Comparison of ENCODE assay signal across 8 cellular contexts in genomic region chr17:2337811-2338657, GRCh38. TPM values are rescaled to one million over a fixed set of nuclear protein-coding genes. Genes with fewer than 3 reads are reported as not detected.
DNase-seq lines count a peak whose midpoint lies in the region; ATAC-seq and TF ChIP-seq lines count a peak whose summit lies in the region.

No MANE protein-coding gene starts in this region.

- H3K27me3 Mint-ChIP-seq in Calu3 (ENCODE audit: unreplicated experiment) (no peaks in the 10 kb centered on the region), type B pancreatic cell (no peaks in the 10 kb centered on the region)
- no peaks in the 10 kb centered on the region for H3K27me3 Mint-ChIP-seq in activated naive CD4-positive, alpha-beta T cell treated with anti-CD3 and anti-CD28 coated beads for 36 hours (ENCODE audit: low read depth)

- TF ChIP-seq CTCF in Calu3 (IDR thresholded peaks at IDR 0.05; ENCODE audit: unreplicated experiment) (no peak), HCT116 (IDR thresholded peaks at IDR 0.05 in 2 of 3, conservative IDR thresholded peaks at IDR 0.05 in 1 of 3; ENCODE audit: borderline replicate concordance in 1 of 3, insufficient read depth in 1 of 3, low read depth in 2 of 3, low read length in 2 of 3) (no peak), Panc1 (IDR thresholded peaks at IDR 0.05) (no peak), gastroesophageal sphincter (IDR thresholded peaks at IDR 0.05) (peak in 1 of 4 experiments; percentile 19), neutrophil (IDR thresholded peaks at IDR 0.05) (peak; percentile 34), type B pancreatic cell (conservative IDR thresholded peaks at IDR 0.05) (peak; percentile 28)

- H3K4me3 ChIP-seq in HCT116 (replicated peaks in 1 of 2; ENCODE audit: low read depth in 1 of 2, low read length in 2 of 2) (peak overlapping the region; percentile 82 to 99), Panc1 (ENCODE audit: low read depth in 2 of 2, low read length in 2 of 2) (peak overlapping the region; percentile 69 to 99), gastroesophageal sphincter (peak overlapping the region; percentile 75 to 98), neutrophil (ENCODE audit: low read depth in 1 of 2, low read length in 1 of 2) (peak overlapping the region; percentile 84 to 94)

- H3K4me3 Mint-ChIP-seq in Calu3 (ENCODE audit: low read depth, unreplicated experiment): peak overlapping the region; percentile 99
- peak overlapping the region; percentile 66 for H3K4me3 Mint-ChIP-seq in activated naive CD4-positive, alpha-beta T cell treated with anti-CD3 and anti-CD28 coated beads for 36 hours
- H3K4me3 Mint-ChIP-seq in type B pancreatic cell: peak overlapping the region; percentile 90

- no peaks in the 10 kb centered on the region for H3K9me2 ChIP-seq in HCT116 (ENCODE audit: insufficient read depth)

- peaks cover 2 to 31% of the 10 kb centered on the region in 2 experiments; a peak in 3 of 4 replicates for H3K4me1 ChIP-seq in HCT116 (ENCODE audit: control insufficient read depth in 1 of 2, insufficient read depth in 2 of 2, low read length in 2 of 2)
- peaks cover 16% of the 10 kb centered on the region for H3K4me1 ChIP-seq in Panc1 (ENCODE audit: control insufficient read depth, insufficient read depth, low read length)
- peaks cover 0 to 40% (median 5%) of the 10 kb centered on the region in 3 donors for H3K4me1 ChIP-seq in gastroesophageal sphincter
- H3K4me1 ChIP-seq in neutrophil (ENCODE audit: control insufficient read depth in 1 of 2, insufficient read depth in 1 of 2, low read depth in 1 of 2, low read length in 1 of 2): peaks cover 19 to 21% of the 10 kb centered on the region in 2 experiments

- in situ Hi-C loops in Panc1 (cut with HindIII; ENCODE audit: low pct_unique_long_range_greater_than_20kb, low sequenced_read_pairs): no loop called here

- CTCF ChIA-PET in Calu3 (lab: Charles Lee) (interaction anchor here (0.6 to 1.5 kb wide), 2 partner anchors 15 to 22 kb away, joined by 3 to 10 read pairs; no protein-coding TSS in a partner anchor), HCT116 (lab: Charles Lee) (interaction anchor here (0.7 to 1.5 kb wide), 4 partner anchors 9 to 78 kb away, joined by 3 to 14 read pairs (median 4); no protein-coding TSS in a partner anchor), Panc1 (lab: Charles Lee) (no interaction called here)
- CTCF ChIA-PET in activated naive CD4-positive, alpha-beta T cell treated with anti-CD3 and anti-CD28 coated beads for 36 hours (lab: Charles Lee): interaction anchor here (1.1 to 2.9 kb wide), 4 partner anchors 15 to 78 kb away, joined by 3 to 19 read pairs (median 7); no protein-coding TSS in a partner anchor

- peaks cover 17 to 35% of the 10 kb centered on the region in 2 experiments for H3K36me3 ChIP-seq in HCT116 (ENCODE audit: control insufficient read depth in 1 of 2, insufficient read depth in 2 of 2, low read length in 2 of 2)
- peaks cover 23% of the 10 kb centered on the region for H3K36me3 ChIP-seq in Panc1 (ENCODE audit: control insufficient read depth, insufficient read depth, low read length)
- H3K36me3 ChIP-seq in gastroesophageal sphincter: peaks cover 0 to 47% of the 10 kb centered on the region in 2 donors
- peaks cover 13% of the 10 kb centered on the region for H3K36me3 ChIP-seq in neutrophil

- H3K36me3 Mint-ChIP-seq in Calu3 (ENCODE audit: insufficient read depth, unreplicated experiment) (peaks cover 36% of the 10 kb centered on the region), type B pancreatic cell (peaks cover 15% of the 10 kb centered on the region)
- peaks cover 17% of the 10 kb centered on the region for H3K36me3 Mint-ChIP-seq in activated naive CD4-positive, alpha-beta T cell treated with anti-CD3 and anti-CD28 coated beads for 36 hours (ENCODE audit: low read depth)

- H3K27ac ChIP-seq in HCT116 (ENCODE audit: low read depth, low read length) (peak overlapping the region; percentile 86), Panc1 (ENCODE audit: low read length) (peak overlapping the region; percentile 71), gastroesophageal sphincter (peak overlapping the region; percentile 76 to 95 (median 95)), neutrophil (peak overlapping the region; percentile 83)

- no peak for TF ChIP-seq EP300 in gastroesophageal sphincter (IDR thresholded peaks at IDR 0.05)

- H3K4me2 ChIP-seq in HCT116 (ENCODE audit: low read length): peak overlapping the region; percentile 95

- H3K27ac Mint-ChIP-seq in Calu3 (ENCODE audit: unreplicated experiment) (no peak overlapping the region), type B pancreatic cell (peak overlapping the region; percentile 79)
- no peak overlapping the region for H3K27ac Mint-ChIP-seq in activated naive CD4-positive, alpha-beta T cell treated with anti-CD3 and anti-CD28 coated beads for 36 hours

- peaks cover 13% of the 10 kb centered on the region; the same call in 1 of the 2 replicates for H4K20me1 ChIP-seq in HCT116 (ENCODE audit: insufficient read depth)

- H3K4me1 Mint-ChIP-seq in Calu3 (ENCODE audit: low read depth, unreplicated experiment) (no peaks in the 10 kb centered on the region), type B pancreatic cell (ENCODE audit: unreplicated experiment) (peaks cover 22% of the 10 kb centered on the region)
- H3K4me1 Mint-ChIP-seq in activated naive CD4-positive, alpha-beta T cell treated with anti-CD3 and anti-CD28 coated beads for 36 hours (ENCODE audit: low read depth): peaks cover 17% of the 10 kb centered on the region

- no peaks in the 10 kb centered on the region for H3K9me3 Mint-ChIP-seq in Calu3 (ENCODE audit: low read depth, unreplicated experiment)
- H3K9me3 Mint-ChIP-seq in activated naive CD4-positive, alpha-beta T cell treated with anti-CD3 and anti-CD28 coated beads for 36 hours: no peaks in the 10 kb centered on the region
- no peaks in the 10 kb centered on the region for H3K9me3 Mint-ChIP-seq in type B pancreatic cell

- WGBS in gastroesophageal sphincter (ENCODE audit: low coverage in 1 of 2), 2 donors: 1 to 2% methylated on average over 7 to 24 of the region's 60 CpGs

- intact Hi-C loops in Calu3 (cut with micrococcal nuclease; ENCODE audit: unreplicated experiment): no loop called here
- intact Hi-C loops in HCT116 (cut with micrococcal nuclease): loop anchor here (5.0 kb wide), 1 partner anchor 69 kb away; no protein-coding TSS in a partner anchor
- intact Hi-C loops in Panc1 (cut with micrococcal nuclease; ENCODE audit: unreplicated experiment): no loop called here
- intact Hi-C loops in activated naive CD4-positive, alpha-beta T cell treated with anti-CD3 and anti-CD28 coated beads for 36 hours (cut with micrococcal nuclease): loop anchor here (2.0 kb wide), 1 partner anchor 63 kb away; the partner anchor contains the start of gene MNT

- BruUV-seq in Calu3 (replicated peaks; lab: Mats Ljungman, UMichigan): no TSS peak
- BruUV-seq in HCT116 (replicated peaks; lab: Mats Ljungman, UMichigan): no TSS peak
- BruUV-seq in Panc1 (replicated peaks; lab: Mats Ljungman, UMichigan): no TSS peak

- POLR2A ChIA-PET in HCT116 (lab: Charles Lee) (interaction anchor here (0.5 to 1.3 kb wide), 4 partner anchors 10 to 350 kb away, joined by 3 to 7 read pairs (median 4); no protein-coding TSS in a partner anchor), Panc1 (lab: Charles Lee) (no interaction called here)

- peaks cover 55% of the 10 kb centered on the region for H3K79me2 ChIP-seq in HCT116 (ENCODE audit: insufficient read depth, low read length)

- RAD21 ChIA-PET in HCT116 (lab: Charles Lee; ENCODE audit: low non-redundant PET in 1 of 2, low total read pairs in 2 of 2, uncharacterized antibody in 2 of 2, unreplicated experiment in 2 of 2): no interaction called here

- H3K9me3 ChIP-seq in HCT116 (ENCODE audit: control insufficient read depth in 1 of 2, insufficient read depth in 1 of 2, low read depth in 1 of 2, low read length in 2 of 2) (no peaks in the 10 kb centered on the region), Panc1 (ENCODE audit: control insufficient read depth, insufficient read depth, low read depth, low read length) (no peaks in the 10 kb centered on the region), gastroesophageal sphincter (no peaks in the 10 kb centered on the region), neutrophil (no peaks in the 10 kb centered on the region)

- peak overlapping the region; percentile 94 for H3K9ac ChIP-seq in HCT116 (ENCODE audit: low read length)

- DNase-seq in Calu3 (peak; percentile 69), HCT116 (ENCODE audit: low read depth, low spot score) (no peak), Panc1 (ENCODE audit: low read depth, low spot score) (no peak), type B pancreatic cell (ENCODE audit: extremely low spot score, unreplicated experiment) (no peak)
- DNase-seq in activated naive CD4-positive, alpha-beta T cell treated with anti-CD3 and anti-CD28 coated beads for 36 hours: peak; percentile 57

- TF ChIP-seq RAD21 in HCT116 (IDR thresholded peaks at IDR 0.05; ENCODE audit: low read depth): no peak

- H3K27me3 ChIP-seq in HCT116 (ENCODE audit: insufficient read depth, low read length) (no peaks in the 10 kb centered on the region), Panc1 (ENCODE audit: control insufficient read depth, insufficient read depth, low read length) (no peaks in the 10 kb centered on the region), gastroesophageal sphincter (no peaks in the 10 kb centered on the region), neutrophil (no peaks in the 10 kb centered on the region)

- peak overlapping the region; percentile 61 for H2AFZ ChIP-seq in HCT116 (ENCODE audit: low read depth, low read length, poor library complexity, severe bottlenecking)

- TF ChIP-seq POLR2A in HCT116 (IDR thresholded peaks at IDR 0.05; ENCODE audit: borderline replicate concordance, extremely low read depth, insufficient read depth, insufficient read length): no peak
- peak; percentile 33 to 64 for TF ChIP-seq POLR2A in gastroesophageal sphincter (IDR thresholded peaks at IDR 0.05)

- peak; percentile 71 for ATAC-seq in HCT116
- peak; percentile 75 for ATAC-seq in Panc1
- peak; percentile 80 for ATAC-seq in gastroesophageal sphincter
- ATAC-seq in GM21423 (IDR thresholded peaks at IDR 0.05; ENCODE audit: unreplicated experiment): no peak

RNA-seq across cellular contexts. Expression of gene SGSM2, which starts 0.7 kb away (rescaled TPM):
- total RNA-seq in Calu3 (2022) (50.3 and 54.9 TPM in 2 replicates), HCT116 (2021; ENCODE audit: unreplicated experiment) (68.1 TPM), Panc1 (2021; ENCODE audit: unreplicated experiment) (49.0 TPM), gastroesophageal sphincter (10 to 100 TPM; 32.9 to 58.6 (median 47.4) TPM), type B pancreatic cell (ENCODE audit: low replicate concordance) (64.1 and 74.3 TPM in 2 replicates)
- 74.2 and 92.5 TPM in 2 replicates for polyA plus RNA-seq in HCT116 (2012)
- polyA plus RNA-seq in Panc1 (2012; ENCODE audit: insufficient read length): 52.3 TPM
- 10 to 100 TPM; 20.3 to 22.0 TPM for total RNA-seq in activated naive CD4-positive, alpha-beta T cell treated with anti-CD3 and anti-CD28 coated beads for 36 hours

RNA-seq across cellular contexts. Expression of gene TSR1, which starts 1.8 kb away (rescaled TPM):
- 34.3 and 36.2 TPM in 2 replicates for total RNA-seq in Calu3 (2022)
- 77.2 TPM for total RNA-seq in HCT116 (2021; ENCODE audit: unreplicated experiment)
- polyA plus RNA-seq in HCT116 (2012): 47.2 and 49.7 TPM in 2 replicates
- 44.7 TPM for total RNA-seq in Panc1 (2021; ENCODE audit: unreplicated experiment)
- polyA plus RNA-seq in Panc1 (2012; ENCODE audit: insufficient read length): 69.7 TPM
- 10 to 100 TPM; 51.1 to 51.5 TPM for total RNA-seq in activated naive CD4-positive, alpha-beta T cell treated with anti-CD3 and anti-CD28 coated beads for 36 hours
- total RNA-seq in gastroesophageal sphincter: 10 to 100 TPM; 25.0 to 58.3 (median 46.5) TPM
- total RNA-seq in type B pancreatic cell (ENCODE audit: low replicate concordance): 37.8 and 40.3 TPM in 2 replicates

RNA-seq across cellular contexts. Expression of gene SRR, which starts 34.3 kb away (rescaled TPM):
- 6.4 and 7.0 TPM in 2 replicates for total RNA-seq in Calu3 (2022)
- 15.1 TPM for total RNA-seq in HCT116 (2021; ENCODE audit: unreplicated experiment)
- 6.1 and 8.8 TPM in 2 replicates for polyA plus RNA-seq in HCT116 (2012)
- 11.8 TPM for total RNA-seq in Panc1 (2021; ENCODE audit: unreplicated experiment)
- polyA plus RNA-seq in Panc1 (2012; ENCODE audit: insufficient read length): 4.6 TPM
- total RNA-seq in activated naive CD4-positive, alpha-beta T cell treated with anti-CD3 and anti-CD28 coated beads for 36 hours: 10 to 100 TPM in 1 of 2 experiments, 1 to 10 TPM in 1; 8.9 to 10.2 TPM
- 10 to 100 TPM; 13.7 to 38.8 (median 16.9) TPM for total RNA-seq in gastroesophageal sphincter
- 10.8 and 14.4 TPM in 2 replicates for total RNA-seq in type B pancreatic cell (ENCODE audit: low replicate concordance)

RNA-seq across cellular contexts. Expression of gene SMG6, which starts 34.4 kb away (rescaled TPM):
- 13.0 and 13.5 TPM in 2 replicates for total RNA-seq in Calu3 (2022)
- total RNA-seq in HCT116 (2021; ENCODE audit: unreplicated experiment): 23.1 TPM
- polyA plus RNA-seq in HCT116 (2012): 18.0 and 19.2 TPM in 2 replicates
- 17.8 TPM for total RNA-seq in Panc1 (2021; ENCODE audit: unreplicated experiment)
- 18.2 TPM for polyA plus RNA-seq in Panc1 (2012; ENCODE audit: insufficient read length)
- total RNA-seq in activated naive CD4-positive, alpha-beta T cell treated with anti-CD3 and anti-CD28 coated beads for 36 hours: 10 to 100 TPM; 18.8 to 20.7 TPM
- 10 to 100 TPM; 27.2 to 75.5 (median 43.9) TPM for total RNA-seq in gastroesophageal sphincter
- 30.3 and 39.0 TPM in 2 replicates for total RNA-seq in type B pancreatic cell (ENCODE audit: low replicate concordance)

Comparison
In these comparisons a context has a peak if more than half of its experiments do, and no peak if none do; other contexts are left out.
1. DNase-seq: peak in Calu3 (single experiment) and activated naive CD4-positive, alpha-beta T cell treated with anti-CD3 and anti-CD28 coated beads for 36 hours (single experiment); none in HCT116 (single experiment), Panc1 (single experiment) and type B pancreatic cell (single experiment).
2. CTCF ChIP-seq: peak in neutrophil (single experiment) and type B pancreatic cell (single experiment); none in Calu3 (single experiment), HCT116 (0 of 3) and Panc1 (single experiment).
3. intact Hi-C loops: an anchor here in HCT116 (5.0 kb wide) and activated naive CD4-positive, alpha-beta T cell treated with anti-CD3 and anti-CD28 coated beads for 36 hours (2.0 kb wide); none called in Calu3 and Panc1.
4. Peak in every context shown above with its lines, with median percentiles within 50 percentile points of each other: H3K4me3 Mint-ChIP-seq, H3K27ac ChIP-seq and H3K4me3 ChIP-seq.